In genomic region chr22:31345331-31346254, GRCh38 we compare ENCODE assay signal across 8 cellular contexts. TPM values are rescaled to one million over a fixed set of nuclear protein-coding genes. Genes with fewer than 3 reads are reported as not detected.
DNase-seq lines count a peak whose midpoint lies in the region; ATAC-seq and TF ChIP-seq lines count a peak whose summit lies in the region.

No MANE protein-coding gene starts in this region.

- H4K20me1 ChIP-seq in KMS-11 (ENCODE audit: insufficient read depth), result no peaks in the 10 kb centered on the region

- DNase-seq in COR-L47 (lab: John Stamatoyannopoulos, UW) (peak; percentile 88), RPMI7951 (ENCODE audit: low read depth) (peak; percentile 82), fibroblast of pulmonary artery (ENCODE audit: low read depth) (peak; percentile 84)
- DNase-seq in activated T-helper 2 cell treated with anti-CD3 and anti-CD28 coated beads, Interferon-gamma antibody, Interleukin-2, Interleukin-4, amounts not matched to agents 10 μg/mL and 5 μg/mL and 100 μg/mL, durations not matched to agents 14 hours and 24 hours and 36 hours (ENCODE audit: low spot score), result peak; percentile 85
- peak; percentile 92 for DNase-seq in stimulated activated naive CD8-positive, alpha-beta T cell treated with anti-CD3 and anti-CD28 coated beads, Interleukin-15, Interleukin-2, amounts not matched to agents 100 U/mL and 50 U/mL, for 24 hours

- no peak overlapping the region for H3K4me3 ChIP-seq in KMS-11 (IDR thresholded peaks at IDR 0.05; ENCODE audit: insufficient read depth, low read depth, low read length)
- H3K4me3 ChIP-seq in fibroblast of pulmonary artery (replicated peaks; ENCODE audit: low read depth, low read length), result peak overlapping the region; percentile 68

- TF ChIP-seq CTCF in KMS-11 (conservative IDR thresholded peaks at IDR 0.05; ENCODE audit: low read depth, low read length) (peak; percentile 72), fibroblast of pulmonary artery (IDR thresholded peaks at IDR 0.05; ENCODE audit: low read length, missing control alignments) (peak; percentile 42), nephron (IDR thresholded peaks at IDR 0.05; ENCODE audit: unreplicated experiment in 3 of 3) (peak; percentile 85 to 94 (median 90))

- no peaks in the 10 kb centered on the region for H3K27me3 Mint-ChIP-seq in activated T-helper 2 cell treated with anti-CD3 and anti-CD28 coated beads, Interferon-gamma antibody, Interleukin-2, Interleukin-4, amounts not matched to agents 10 μg/mL and 5 μg/mL and 100 μg/mL, durations not matched to agents 14 hours and 24 hours and 36 hours (ENCODE audit: low read depth)
- no peaks in the 10 kb centered on the region for H3K27me3 Mint-ChIP-seq in nephron (ENCODE audit: low read depth)

- peaks cover 45% of the 10 kb centered on the region for H3K36me3 Mint-ChIP-seq in activated T-helper 2 cell treated with anti-CD3 and anti-CD28 coated beads, Interferon-gamma antibody, Interleukin-2, Interleukin-4, amounts not matched to agents 10 μg/mL and 5 μg/mL and 100 μg/mL, durations not matched to agents 14 hours and 24 hours and 36 hours (ENCODE audit: low read depth)
- peaks cover 16% of the 10 kb centered on the region for H3K36me3 Mint-ChIP-seq in nephron (ENCODE audit: low read depth)

- peak overlapping the region; percentile 63; the same call in 1 of the 2 replicates for H3K27ac ChIP-seq in KMS-11

- ATAC-seq in GM21390 (IDR thresholded peaks at IDR 0.05; ENCODE audit: unreplicated experiment), result peak; percentile 35
- peak; percentile 58 for ATAC-seq in stimulated activated naive CD8-positive, alpha-beta T cell treated with anti-CD3 and anti-CD28 coated beads, Interleukin-15, Interleukin-2, amounts not matched to agents 100 U/mL and 50 U/mL, for 24 hours

- H3K4me2 ChIP-seq in KMS-11, result peak overlapping the region; percentile 25; the same call in 1 of the 2 replicates

- H3K9me3 Mint-ChIP-seq in activated T-helper 2 cell treated with anti-CD3 and anti-CD28 coated beads, Interferon-gamma antibody, Interleukin-2, Interleukin-4, amounts not matched to agents 10 μg/mL and 5 μg/mL and 100 μg/mL, durations not matched to agents 14 hours and 24 hours and 36 hours, result no peaks in the 10 kb centered on the region
- H3K9me3 Mint-ChIP-seq in nephron, result no peaks in the 10 kb centered on the region

- peaks cover 37% of the 10 kb centered on the region for H3K4me1 Mint-ChIP-seq in activated T-helper 2 cell treated with anti-CD3 and anti-CD28 coated beads, Interferon-gamma antibody, Interleukin-2, Interleukin-4, amounts not matched to agents 10 μg/mL and 5 μg/mL and 100 μg/mL, durations not matched to agents 14 hours and 24 hours and 36 hours (ENCODE audit: low read depth)
- H3K4me1 Mint-ChIP-seq in nephron, result peaks cover 49% of the 10 kb centered on the region

- intact Hi-C loops in activated T-helper 2 cell treated with anti-CD3 and anti-CD28 coated beads, Interferon-gamma antibody, Interleukin-2, Interleukin-4, amounts not matched to agents 10 μg/mL and 5 μg/mL and 100 μg/mL, durations not matched to agents 14 hours and 24 hours and 36 hours (cut with micrococcal nuclease), result loop anchor here (1.0 to 5.0 kb wide), 4 partner anchors 54 to 287 kb away; partner anchors contain the start of genes DRG1 and SFI1

- peak overlapping the region; percentile 88 for H3K4me3 Mint-ChIP-seq in activated T-helper 2 cell treated with anti-CD3 and anti-CD28 coated beads, Interferon-gamma antibody, Interleukin-2, Interleukin-4, amounts not matched to agents 10 μg/mL and 5 μg/mL and 100 μg/mL, durations not matched to agents 14 hours and 24 hours and 36 hours (ENCODE audit: low read depth)
- H3K4me3 Mint-ChIP-seq in nephron, result peak overlapping the region; percentile 88 to 92 (median 90)

- H3K27me3 ChIP-seq in KMS-11 (ENCODE audit: insufficient read depth, low read depth), result no peaks in the 10 kb centered on the region

- H3K36me3 ChIP-seq in KMS-11 (ENCODE audit: insufficient read depth), result no peaks in the 10 kb centered on the region

- H3K4me1 ChIP-seq in KMS-11 (ENCODE audit: low read depth, poor library complexity, severe bottlenecking), result peaks cover 29% of the 10 kb centered on the region

- H3K9ac ChIP-seq in KMS-11, result peak overlapping the region; percentile 92; the same call in 1 of the 2 replicates

- peak overlapping the region; percentile 83 for H3K27ac Mint-ChIP-seq in activated T-helper 2 cell treated with anti-CD3 and anti-CD28 coated beads, Interferon-gamma antibody, Interleukin-2, Interleukin-4, amounts not matched to agents 10 μg/mL and 5 μg/mL and 100 μg/mL, durations not matched to agents 14 hours and 24 hours and 36 hours
- H3K27ac Mint-ChIP-seq in nephron, result peak overlapping the region; percentile 96 to 98 (median 98)

- peak overlapping the region; percentile 47; the same call in 1 of the 2 replicates for H2AFZ ChIP-seq in KMS-11 (ENCODE audit: low read depth)

- peaks cover 18% of the 10 kb centered on the region; the same call in 1 of the 2 replicates for H3K79me2 ChIP-seq in KMS-11 (ENCODE audit: insufficient read depth, low read depth)

RNA-seq across cellular contexts. Expression of gene PATZ1, which starts 0.6 kb away (rescaled TPM):
- 4.4 and 5.2 TPM in 2 replicates for total RNA-seq in RPMI7951 (2014; rRNA removed; shearing (Covaris generic))
- total RNA-seq in activated T-helper 2 cell treated with anti-CD3 and anti-CD28 coated beads, Interferon-gamma antibody, Interleukin-2, Interleukin-4, amounts not matched to agents 10 μg/mL and 5 μg/mL and 100 μg/mL, durations not matched to agents 14 hours and 24 hours and 36 hours, result 30.6 and 31.0 TPM in 2 replicates

RNA-seq across cellular contexts. Expression of gene PIK3IP1, which starts 53.3 kb away (rescaled TPM):
- 3.0 and 4.0 TPM in 2 replicates for total RNA-seq in RPMI7951 (2014; rRNA removed; shearing (Covaris generic))
- 9.3 and 10.4 TPM in 2 replicates for total RNA-seq in activated T-helper 2 cell treated with anti-CD3 and anti-CD28 coated beads, Interferon-gamma antibody, Interleukin-2, Interleukin-4, amounts not matched to agents 10 μg/mL and 5 μg/mL and 100 μg/mL, durations not matched to agents 14 hours and 24 hours and 36 hours

RNA-seq across cellular contexts. Expression of gene DRG1, which starts 53.8 kb away (rescaled TPM):
- total RNA-seq in RPMI7951 (2014; rRNA removed; shearing (Covaris generic)), result 72.3 and 83.7 TPM in 2 replicates
- total RNA-seq in activated T-helper 2 cell treated with anti-CD3 and anti-CD28 coated beads, Interferon-gamma antibody, Interleukin-2, Interleukin-4, amounts not matched to agents 10 μg/mL and 5 μg/mL and 100 μg/mL, durations not matched to agents 14 hours and 24 hours and 36 hours, result 109 and 132 TPM in 2 replicates
